9 cellular contexts compared by ENCODE assay signal in genomic region chr3:78204977-78205376, GRCh38.
DNase-seq lines count a peak whose midpoint lies in the region; ATAC-seq and TF ChIP-seq lines count a peak whose summit lies in the region.
"Had no signal": no experiment of that assay in that cellular context is flagged by ENCODE, and none has a peak within 500 bp of the region (broad histone marks: within the 10 kb centered on the region; RNA-seq: fewer than 3 reads in every experiment).

No MANE protein-coding gene starts in this region.

- no peaks in the 10 kb centered on the region for H3K27me3 Mint-ChIP-seq in GM23338 (ENCODE audit: insufficient read depth, low read depth, poor library complexity)

- H3K4me2 ChIP-seq in GM23338: no peak overlapping the region

- peak; percentile 55 for ATAC-seq in GM23338
- ATAC-seq in GM19395 (IDR thresholded peaks at IDR 0.05; ENCODE audit: unreplicated experiment): no peak
- no peak for ATAC-seq in HG03565 (IDR thresholded peaks at IDR 0.05; ENCODE audit: unreplicated experiment)

- no peaks in the 10 kb centered on the region for H3K9me3 Mint-ChIP-seq in GM23338

- no peak overlapping the region for H2AFZ ChIP-seq in GM23338

- H3K9me2 ChIP-seq in GM23338 (ENCODE audit: insufficient read depth): 0 out of 2 replicates have a peak, but pooled peaks cover 5% of the 10 kb centered on the region

- no peak overlapping the region for H3K4me3 ChIP-seq in GM23338
- no peak overlapping the region for H3K4me3 ChIP-seq in epithelial cell of esophagus (ENCODE audit: low read length)
- H3K4me3 ChIP-seq: ovary had no signal

- DNase-seq in GM23338 (ENCODE audit: low spot score) (peak; percentile 46), NCI-H446 treated with DMSO at 0.1 percent for 48 hours (lab: John Stamatoyannopoulos, UW) (peak; percentile 74), epithelial cell of esophagus (ENCODE audit: low read depth) (peak; percentile 35), retina (peak; percentile 12), cerebellum (ENCODE audit: low spot score) (no peak)
- DNase-seq: foreskin melanocyte had no signal

- no peaks in the 10 kb centered on the region for H3K4me1 ChIP-seq in GM23338 (ENCODE audit: insufficient read depth)

- no peak overlapping the region for H3K4me3 Mint-ChIP-seq in GM23338

- H3F3A ChIP-seq in GM23338 (replicated peaks; ENCODE audit: low read depth): no peaks in the 10 kb centered on the region

- H3K27ac Mint-ChIP-seq in GM23338: peak overlapping the region; percentile 68

- TF ChIP-seq CTCF in GM23338 (conservative IDR thresholded peaks at IDR 0.05; ENCODE audit: low read depth in 2 of 2): peak; percentile 28 to 56; a peak in 3 of 4 replicates
- TF ChIP-seq CTCF in epithelial cell of esophagus (IDR thresholded peaks at IDR 0.05; ENCODE audit: insufficient read depth, low read depth, low read length, missing control alignments): no peak

- H3K36me3 Mint-ChIP-seq in GM23338 (ENCODE audit: low read depth): no peaks in the 10 kb centered on the region

- H3K36me3 ChIP-seq in GM23338 (ENCODE audit: insufficient read depth): no peaks in the 10 kb centered on the region
- H3K36me3 ChIP-seq: ovary had no signal

- no peaks in the 10 kb centered on the region for H3K79me2 ChIP-seq in GM23338 (replicated peaks; ENCODE audit: insufficient read depth)

- H3K27ac ChIP-seq in GM23338 (ENCODE audit: low read depth): no peak overlapping the region
- H3K27ac ChIP-seq: ovary had no signal

- no peaks in the 10 kb centered on the region for H4K20me1 ChIP-seq in GM23338 (replicated peaks; ENCODE audit: insufficient read depth)

- H3K4me1 Mint-ChIP-seq in GM23338: peaks cover 5% of the 10 kb centered on the region; the same call in 1 of the 3 replicates

- no peaks in the 10 kb centered on the region for H3K27me3 ChIP-seq in GM23338 (ENCODE audit: insufficient read depth)
- H3K27me3 ChIP-seq: ovary had no signal

TF ChIP-seq in GM23338, 12 proteins besides CTCF, POLR2A, EP300 and RAD21:
- TF ChIP-seq CREB1 (CRISPR knock-in tag; IDR thresholded peaks at IDR 0.05; ENCODE audit: low read depth): no peak
- TF ChIP-seq REST (IDR thresholded peaks at IDR 0.05; ENCODE audit: unreplicated experiment): no peak
- no peak for TF ChIP-seq EZH2phosphoT487 (IDR thresholded peaks at IDR 0.05; ENCODE audit: unreplicated experiment)
- TF ChIP-seq ZNF114 (CRISPR knock-in tag; IDR thresholded peaks at IDR 0.05): no peak
- no peak for TF ChIP-seq EZH2 (IDR thresholded peaks at IDR 0.05; ENCODE audit: low read depth, unreplicated experiment)
- no peak for TF ChIP-seq POLR2AphosphoS5 (IDR thresholded peaks at IDR 0.05; ENCODE audit: low read depth)
- TF ChIP-seq NANOG (IDR thresholded peaks at IDR 0.05; ENCODE audit: borderline replicate concordance): no peak
- no peak for TF ChIP-seq STAT1 (IDR thresholded peaks at IDR 0.05; ENCODE audit: unreplicated experiment)
- no peak for TF ChIP-seq ZNF462 (CRISPR knock-in tag; IDR thresholded peaks at IDR 0.05)
- no peak for TF ChIP-seq ETS1 (IDR thresholded peaks at IDR 0.05)
- TF ChIP-seq JUNB (IDR thresholded peaks at IDR 0.05; ENCODE audit: unreplicated experiment): no peak
- no peak for TF ChIP-seq ZNF331 (CRISPR knock-in tag; IDR thresholded peaks at IDR 0.05; ENCODE audit: low read depth)
